In genomic region chr5:43313035-43313853, GRCh38 we compare ENCODE assay signal across 1 cellular context.
TF ChIP-seq lines count a peak whose summit lies in the region.

TSS of gene HMGCS1 (minus strand) at chr5:43313412. CDS start at chr5:43298965, 14,447 bp downstream.

TF ChIP-seq in K562, 482 proteins besides CTCF, POLR2A, EP300 and RAD21 (continued from another document and continues in another):
- TF ChIP-seq, protein P1, sequence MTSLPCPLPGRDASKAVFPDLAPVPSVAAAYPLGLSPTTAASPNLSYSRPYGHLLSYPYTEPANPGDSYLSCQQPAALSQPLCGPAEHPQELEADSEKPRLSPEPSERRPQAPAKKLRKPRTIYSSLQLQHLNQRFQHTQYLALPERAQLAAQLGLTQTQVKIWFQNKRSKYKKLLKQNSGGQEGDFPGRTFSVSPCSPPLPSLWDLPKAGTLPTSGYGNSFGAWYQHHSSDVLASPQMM (CRISPR knock-in tag; IDR thresholded peaks at IDR 0.05) = no peak
- TF ChIP-seq CSDE1 (IDR thresholded peaks at IDR 0.05) (no peak; a peak in 1 of 4 replicates), KAT2B (IDR thresholded peaks at IDR 0.05; ENCODE audit: low read depth, low read length) (no peak), ZNF121 (CRISPR knock-in tag; conservative IDR thresholded peaks at IDR 0.05) (no peak), TAF7 (tag; IDR thresholded peaks at IDR 0.05) (no peak), ZC3H11A (IDR thresholded peaks at IDR 0.05; ENCODE audit: low read depth, low read length) (no peak), ZNF668 (CRISPR knock-in tag; IDR thresholded peaks at IDR 0.05) (no peak), BRF1 (IDR thresholded peaks at IDR 0.05; ENCODE audit: borderline replicate concordance, extremely low read depth, insufficient read length) (no peak), MEF2D (tag; conservative IDR thresholded peaks at IDR 0.05; ENCODE audit: low read depth) (no peak), CAMTA2 (CRISPR knock-in tag; conservative IDR thresholded peaks at IDR 0.05) (no peak), MYBL2 (IDR thresholded peaks at IDR 0.05; ENCODE audit: low read depth) (no peak; the same call in 1 of the 2 replicates), MYBL2 (CRISPR knock-in tag; IDR thresholded peaks at IDR 0.05; ENCODE audit: borderline replicate concordance) (no peak), CUX1 (CRISPR knock-in tag; IDR thresholded peaks at IDR 0.05) (no peak), ZBTB34 (CRISPR knock-in tag; IDR thresholded peaks at IDR 0.05) (no peak), CBX1 (IDR thresholded peaks at IDR 0.05; ENCODE audit: low read depth) (no peak; the same call in 1 of the 2 replicates), CCNT2 (IDR thresholded peaks at IDR 0.05; ENCODE audit: borderline replicate concordance, extremely low read depth, insufficient read length, low read depth, low read length) (peak; percentile 64), MTA2 (IDR thresholded peaks at IDR 0.05; ENCODE audit: low read depth) (no peak), ZNF224 (CRISPR knock-in tag; IDR thresholded peaks at IDR 0.05) (no peak), ZFPM2 (CRISPR knock-in tag; IDR thresholded peaks at IDR 0.05) (no peak), RBM34 (IDR thresholded peaks at IDR 0.05; ENCODE audit: borderline replicate concordance, insufficient read depth, low read length) (no peak), KDM1A (IDR thresholded peaks at IDR 0.05) (no peak; a peak in 1 of 4 replicates), ZFX (CRISPR knock-in tag; IDR thresholded peaks at IDR 0.05) (peak; percentile 99), VEZF1 (CRISPR knock-in tag; IDR thresholded peaks at IDR 0.05) (peak; percentile 61; the same call in 1 of the 2 replicates), ARID3B (CRISPR knock-in tag; IDR thresholded peaks at IDR 0.05; ENCODE audit: borderline replicate concordance) (no peak), POLR3A (IDR thresholded peaks at IDR 0.05; ENCODE audit: borderline replicate concordance, extremely low read depth, insufficient read depth, insufficient read length) (no peak), NEUROD1 (IDR thresholded peaks at IDR 0.05; ENCODE audit: borderline replicate concordance, low read depth, low read length, partially characterized antibody) (peak; percentile 96), MEF2A (IDR thresholded peaks at IDR 0.05; ENCODE audit: control insufficient read depth, low read depth, low read length) (no peak), WHSC1 (IDR thresholded peaks at IDR 0.05; ENCODE audit: low read length) (no peak), ZBTB2 (IDR thresholded peaks at IDR 0.05) (no peak), CBX2 (IDR thresholded peaks at IDR 0.05; ENCODE audit: insufficient read depth, low read length, poor library complexity, severe bottlenecking) (no peak), U2AF1 (optimal IDR thresholded peaks at IDR 0.05; ENCODE audit: low read depth, low read length) (no peak), CHD4 (IDR thresholded peaks at IDR 0.05; ENCODE audit: insufficient read depth, insufficient replicate concordance, low read depth, low read length, poor library complexity, severe bottlenecking) (no peak), NFYB (IDR thresholded peaks at IDR 0.05; ENCODE audit: extremely low read depth, insufficient read length) (peak; percentile 99), ZNF239 (CRISPR knock-in tag; IDR thresholded peaks at IDR 0.05) (no peak), CREB3L1 (IDR thresholded peaks at IDR 0.05; ENCODE audit: borderline replicate concordance, low read depth) (peak; percentile 61; the same call in 1 of the 2 replicates), L3MBTL2 (IDR thresholded peaks at IDR 0.05) (peak; percentile 98), E2F3 (CRISPR knock-in tag; IDR thresholded peaks at IDR 0.05) (peak; percentile 61; the same call in 1 of the 2 replicates), FUS (optimal IDR thresholded peaks at IDR 0.05; ENCODE audit: low read depth, low read length) (no peak), ZNF12 (CRISPR knock-in tag; IDR thresholded peaks at IDR 0.05) (0 out of 2 replicates have a peak, but pooled peaks have one; percentile 73), SMARCA5 (IDR thresholded peaks at IDR 0.05) (0 out of 2 replicates have a peak, but pooled peaks have one; percentile 37)
- TF ChIP-seq, protein P2, sequence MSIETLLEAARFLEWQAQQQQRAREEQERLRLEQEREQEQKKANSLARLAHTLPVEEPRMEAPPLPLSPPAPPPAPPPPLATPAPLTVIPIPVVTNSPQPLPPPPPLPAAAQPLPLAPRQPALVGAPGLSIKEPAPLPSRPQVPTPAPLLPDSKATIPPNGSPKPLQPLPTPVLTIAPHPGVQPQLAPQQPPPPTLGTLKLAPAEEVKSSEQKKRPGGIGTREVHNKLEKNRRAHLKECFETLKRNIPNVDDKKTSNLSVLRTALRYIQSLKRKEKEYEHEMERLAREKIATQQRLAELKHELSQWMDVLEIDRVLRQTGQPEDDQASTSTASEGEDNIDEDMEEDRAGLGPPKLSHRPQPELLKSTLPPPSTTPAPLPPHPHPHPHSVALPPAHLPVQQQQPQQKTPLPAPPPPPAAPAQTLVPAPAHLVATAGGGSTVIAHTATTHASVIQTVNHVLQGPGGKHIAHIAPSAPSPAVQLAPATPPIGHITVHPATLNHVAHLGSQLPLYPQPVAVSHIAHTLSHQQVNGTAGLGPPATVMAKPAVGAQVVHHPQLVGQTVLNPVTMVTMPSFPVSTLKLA (conservative IDR thresholded peaks at IDR 0.05) = peak; percentile 89 to 94
- TF ChIP-seq, protein P3, sequence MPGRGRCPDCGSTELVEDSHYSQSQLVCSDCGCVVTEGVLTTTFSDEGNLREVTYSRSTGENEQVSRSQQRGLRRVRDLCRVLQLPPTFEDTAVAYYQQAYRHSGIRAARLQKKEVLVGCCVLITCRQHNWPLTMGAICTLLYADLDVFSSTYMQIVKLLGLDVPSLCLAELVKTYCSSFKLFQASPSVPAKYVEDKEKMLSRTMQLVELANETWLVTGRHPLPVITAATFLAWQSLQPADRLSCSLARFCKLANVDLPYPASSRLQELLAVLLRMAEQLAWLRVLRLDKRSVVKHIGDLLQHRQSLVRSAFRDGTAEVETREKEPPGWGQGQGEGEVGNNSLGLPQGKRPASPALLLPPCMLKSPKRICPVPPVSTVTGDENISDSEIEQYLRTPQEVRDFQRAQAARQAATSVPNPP (IDR thresholded peaks at IDR 0.05; ENCODE audit: borderline replicate concordance, insufficient read depth, insufficient read length) = no peak
- TF ChIP-seq, protein P4, sequence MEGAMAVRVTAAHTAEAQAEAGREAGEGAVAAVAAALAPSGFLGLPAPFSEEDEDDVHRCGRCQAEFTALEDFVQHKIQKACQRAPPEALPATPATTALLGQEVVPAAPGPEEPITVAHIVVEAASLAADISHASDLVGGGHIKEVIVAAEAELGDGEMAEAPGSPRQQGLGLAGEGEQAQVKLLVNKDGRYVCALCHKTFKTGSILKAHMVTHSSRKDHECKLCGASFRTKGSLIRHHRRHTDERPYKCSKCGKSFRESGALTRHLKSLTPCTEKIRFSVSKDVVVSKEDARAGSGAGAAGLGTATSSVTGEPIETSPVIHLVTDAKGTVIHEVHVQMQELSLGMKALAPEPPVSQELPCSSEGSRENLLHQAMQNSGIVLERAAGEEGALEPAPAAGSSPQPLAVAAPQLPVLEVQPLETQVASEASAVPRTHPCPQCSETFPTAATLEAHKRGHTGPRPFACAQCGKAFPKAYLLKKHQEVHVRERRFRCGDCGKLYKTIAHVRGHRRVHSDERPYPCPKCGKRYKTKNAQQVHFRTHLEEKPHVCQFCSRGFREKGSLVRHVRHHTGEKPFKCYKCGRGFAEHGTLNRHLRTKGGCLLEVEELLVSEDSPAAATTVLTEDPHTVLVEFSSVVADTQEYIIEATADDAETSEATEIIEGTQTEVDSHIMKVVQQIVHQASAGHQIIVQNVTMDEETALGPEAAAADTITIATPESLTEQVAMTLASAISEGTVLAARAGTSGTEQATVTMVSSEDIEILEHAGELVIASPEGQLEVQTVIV (CRISPR knock-in tag; IDR thresholded peaks at IDR 0.05; ENCODE audit: borderline replicate concordance) = no peak
